Comparison of ENCODE assay signal across 1 cellular context in the genomic region with DNA sequence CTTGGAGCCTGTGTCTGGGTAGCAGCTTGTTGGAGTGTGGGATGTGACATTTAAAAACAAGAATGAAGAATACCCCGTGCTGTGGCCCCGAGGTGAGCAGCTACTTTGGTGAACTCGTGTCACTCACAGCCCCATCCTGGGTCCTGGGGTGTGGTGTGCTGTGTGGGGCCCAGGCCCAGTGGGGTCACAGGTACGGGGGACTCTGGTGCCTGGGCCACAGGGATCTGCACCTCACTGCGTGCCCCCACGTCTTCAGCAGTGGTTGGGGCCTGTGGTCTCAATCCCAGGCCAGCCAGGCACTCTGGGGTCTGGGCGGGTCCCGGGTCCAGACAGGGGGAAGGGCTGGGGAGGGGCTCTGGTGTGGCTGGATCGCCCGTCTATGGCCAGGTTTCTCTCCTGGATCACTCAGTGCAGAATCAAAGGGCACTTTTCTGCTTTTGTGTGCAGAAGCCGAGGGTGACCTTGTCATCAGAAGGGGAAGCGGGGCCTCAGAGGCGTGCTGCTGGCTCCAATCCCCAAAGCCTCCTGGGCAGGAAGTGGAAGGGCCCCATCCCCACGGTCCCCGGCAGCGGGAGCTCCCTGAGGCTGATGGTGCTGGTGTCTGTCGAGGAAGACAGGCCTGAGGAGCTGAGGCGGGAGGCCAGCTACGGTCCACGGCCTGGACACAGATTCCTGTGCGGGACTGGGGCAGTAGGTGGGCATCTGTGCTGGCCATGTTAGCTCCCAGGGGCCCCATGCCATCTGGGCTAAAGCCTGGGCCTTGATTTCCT.
A peak's percentile ranks its signal among the peaks of the same experiment; 100 is the strongest.
TF ChIP-seq lines count a peak whose summit lies in the region.

No MANE protein-coding gene starts in this region.

TF ChIP-seq in HepG2, 621 proteins besides CTCF, POLR2A, EP300 and RAD21 (continued from another document and continues in another):
- TF ChIP-seq, protein P1, sequence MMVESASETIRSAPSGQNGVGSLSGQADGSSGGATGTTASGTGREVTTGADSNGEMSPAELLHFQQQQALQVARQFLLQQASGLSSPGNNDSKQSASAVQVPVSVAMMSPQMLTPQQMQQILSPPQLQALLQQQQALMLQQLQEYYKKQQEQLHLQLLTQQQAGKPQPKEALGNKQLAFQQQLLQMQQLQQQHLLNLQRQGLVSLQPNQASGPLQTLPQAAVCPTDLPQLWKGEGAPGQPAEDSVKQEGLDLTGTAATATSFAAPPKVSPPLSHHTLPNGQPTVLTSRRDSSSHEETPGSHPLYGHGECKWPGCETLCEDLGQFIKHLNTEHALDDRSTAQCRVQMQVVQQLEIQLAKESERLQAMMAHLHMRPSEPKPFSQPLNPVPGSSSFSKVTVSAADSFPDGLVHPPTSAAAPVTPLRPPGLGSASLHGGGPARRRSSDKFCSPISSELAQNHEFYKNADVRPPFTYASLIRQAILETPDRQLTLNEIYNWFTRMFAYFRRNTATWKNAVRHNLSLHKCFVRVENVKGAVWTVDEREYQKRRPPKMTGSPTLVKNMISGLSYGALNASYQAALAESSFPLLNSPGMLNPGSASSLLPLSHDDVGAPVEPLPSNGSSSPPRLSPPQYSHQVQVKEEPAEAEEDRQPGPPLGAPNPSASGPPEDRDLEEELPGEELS (CRISPR knock-in tag; IDR thresholded peaks at IDR 0.05) = peak; percentile 74; the same call in 1 of the 2 replicates
- TF ChIP-seq PHF8 (CRISPR knock-in tag; IDR thresholded peaks at IDR 0.05) = peak; percentile 65; the same call in 1 of the 2 replicates
- TF ChIP-seq, protein P2, sequence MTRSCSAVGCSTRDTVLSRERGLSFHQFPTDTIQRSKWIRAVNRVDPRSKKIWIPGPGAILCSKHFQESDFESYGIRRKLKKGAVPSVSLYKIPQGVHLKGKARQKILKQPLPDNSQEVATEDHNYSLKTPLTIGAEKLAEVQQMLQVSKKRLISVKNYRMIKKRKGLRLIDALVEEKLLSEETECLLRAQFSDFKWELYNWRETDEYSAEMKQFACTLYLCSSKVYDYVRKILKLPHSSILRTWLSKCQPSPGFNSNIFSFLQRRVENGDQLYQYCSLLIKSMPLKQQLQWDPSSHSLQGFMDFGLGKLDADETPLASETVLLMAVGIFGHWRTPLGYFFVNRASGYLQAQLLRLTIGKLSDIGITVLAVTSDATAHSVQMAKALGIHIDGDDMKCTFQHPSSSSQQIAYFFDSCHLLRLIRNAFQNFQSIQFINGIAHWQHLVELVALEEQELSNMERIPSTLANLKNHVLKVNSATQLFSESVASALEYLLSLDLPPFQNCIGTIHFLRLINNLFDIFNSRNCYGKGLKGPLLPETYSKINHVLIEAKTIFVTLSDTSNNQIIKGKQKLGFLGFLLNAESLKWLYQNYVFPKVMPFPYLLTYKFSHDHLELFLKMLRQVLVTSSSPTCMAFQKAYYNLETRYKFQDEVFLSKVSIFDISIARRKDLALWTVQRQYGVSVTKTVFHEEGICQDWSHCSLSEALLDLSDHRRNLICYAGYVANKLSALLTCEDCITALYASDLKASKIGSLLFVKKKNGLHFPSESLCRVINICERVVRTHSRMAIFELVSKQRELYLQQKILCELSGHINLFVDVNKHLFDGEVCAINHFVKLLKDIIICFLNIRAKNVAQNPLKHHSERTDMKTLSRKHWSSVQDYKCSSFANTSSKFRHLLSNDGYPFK (CRISPR knock-in tag; IDR thresholded peaks at IDR 0.05; ENCODE audit: borderline replicate concordance) = peak; percentile 68; the same call in 1 of the 2 replicates
- no peak for TF ChIP-seq CBX2 (IDR thresholded peaks at IDR 0.05; ENCODE audit: low read depth, low read length)
- TF ChIP-seq CBX2 (CRISPR knock-in tag; IDR thresholded peaks at IDR 0.05; ENCODE audit: low read depth) = no peak
- peak; percentile 84 for TF ChIP-seq PITX1 (CRISPR knock-in tag; IDR thresholded peaks at IDR 0.05)
- peak; percentile 61; the same call in 1 of the 2 replicates for TF ChIP-seq SP5 (CRISPR knock-in tag; IDR thresholded peaks at IDR 0.05; ENCODE audit: borderline replicate concordance, low read depth)
- TF ChIP-seq, protein P3, sequence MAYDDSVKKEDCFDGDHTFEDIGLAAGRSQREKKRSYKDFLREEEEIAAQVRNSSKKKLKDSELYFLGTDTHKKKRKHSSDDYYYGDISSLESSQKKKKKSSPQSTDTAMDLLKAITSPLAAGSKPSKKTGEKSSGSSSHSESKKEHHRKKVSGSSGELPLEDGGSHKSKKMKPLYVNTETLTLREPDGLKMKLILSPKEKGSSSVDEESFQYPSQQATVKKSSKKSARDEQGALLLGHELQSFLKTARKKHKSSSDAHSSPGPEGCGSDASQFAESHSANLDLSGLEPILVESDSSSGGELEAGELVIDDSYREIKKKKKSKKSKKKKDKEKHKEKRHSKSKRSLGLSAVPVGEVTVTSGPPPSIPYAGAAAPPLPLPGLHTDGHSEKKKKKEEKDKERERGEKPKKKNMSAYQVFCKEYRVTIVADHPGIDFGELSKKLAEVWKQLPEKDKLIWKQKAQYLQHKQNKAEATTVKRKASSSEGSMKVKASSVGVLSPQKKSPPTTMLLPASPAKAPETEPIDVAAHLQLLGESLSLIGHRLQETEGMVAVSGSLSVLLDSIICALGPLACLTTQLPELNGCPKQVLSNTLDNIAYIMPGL (CRISPR knock-in tag; IDR thresholded peaks at IDR 0.05; ENCODE audit: borderline replicate concordance in 1 of 2, low read depth in 1 of 2) = peak; percentile 58 to 71; a peak in 2 of 4 replicates
- TF ChIP-seq SPEN (CRISPR knock-in tag; IDR thresholded peaks at IDR 0.05; ENCODE audit: low read depth) = peak; percentile 70; the same call in 1 of the 2 replicates
- peak; percentile 53; the same call in 1 of the 2 replicates for TF ChIP-seq YEATS2 (CRISPR knock-in tag; IDR thresholded peaks at IDR 0.05; ENCODE audit: borderline replicate concordance)
- TF ChIP-seq ZNF124 (CRISPR knock-in tag; IDR thresholded peaks at IDR 0.05) = peak; percentile 67; the same call in 1 of the 2 replicates
- TF ChIP-seq ARID4A (CRISPR knock-in tag; IDR thresholded peaks at IDR 0.05; ENCODE audit: borderline replicate concordance) = peak; percentile 84; the same call in 1 of the 2 replicates
- TF ChIP-seq ZNF431 (CRISPR knock-in tag; IDR thresholded peaks at IDR 0.05; ENCODE audit: borderline replicate concordance, low read depth) = peak; percentile 90; the same call in 1 of the 2 replicates
- TF ChIP-seq ZBTB40 (IDR thresholded peaks at IDR 0.05) = no peak
- peak; percentile 58 for TF ChIP-seq ZBTB40 (CRISPR knock-in tag; IDR thresholded peaks at IDR 0.05)
- peak; percentile 59 for TF ChIP-seq POLR2G (IDR thresholded peaks at IDR 0.05; ENCODE audit: low read depth, low read length)
- 0 out of 2 replicates have a peak, but pooled peaks have one; percentile 40 for TF ChIP-seq ZNF549 (CRISPR knock-in tag; IDR thresholded peaks at IDR 0.05)
